Comparison of ENCODE assay signal across 1 cellular context in the genomic region with DNA sequence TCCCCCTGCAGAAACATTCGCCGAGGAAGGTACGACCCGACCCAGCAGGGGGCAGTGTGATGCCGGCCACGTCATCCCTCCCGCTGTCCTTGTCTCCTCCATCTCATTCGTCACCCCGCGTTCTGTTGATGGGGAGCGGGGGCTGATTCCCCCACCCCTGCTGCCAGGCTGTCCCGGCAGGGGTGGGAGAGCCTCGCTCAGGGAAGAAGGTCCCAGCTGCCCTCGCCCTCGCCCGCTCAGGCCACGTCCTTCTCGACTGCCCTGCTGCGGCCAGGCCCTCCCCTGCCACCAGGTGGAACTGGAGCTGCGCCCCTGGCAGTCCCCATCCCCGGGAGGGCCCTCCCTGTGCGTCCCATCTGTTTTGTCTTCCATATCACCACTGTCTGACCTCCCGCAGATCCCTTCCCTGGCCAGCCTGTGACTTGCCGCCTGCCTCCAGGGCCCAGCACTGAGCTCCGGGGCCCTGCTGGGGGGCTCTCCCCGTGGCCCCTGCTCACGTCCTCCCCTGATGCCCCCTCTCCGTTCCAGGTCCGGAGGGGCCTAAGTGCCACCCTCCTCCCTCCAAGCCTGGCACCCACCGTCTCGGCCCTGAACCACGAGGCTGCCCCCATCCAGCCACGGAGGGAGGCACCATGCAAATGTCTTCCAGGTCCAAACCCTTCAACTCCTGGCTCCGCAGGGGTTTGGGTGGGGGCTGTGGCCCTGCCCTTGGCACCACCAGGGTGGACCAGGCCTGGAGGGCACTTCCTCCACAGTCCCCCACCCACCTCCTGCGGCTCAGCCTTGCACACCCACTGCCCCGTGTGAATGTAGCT.
TF ChIP-seq lines count a peak whose summit lies in the region.

No MANE protein-coding gene starts in this region.

TF ChIP-seq in HepG2, 621 proteins besides CTCF, POLR2A, EP300 and RAD21 (continued from another document and continues in another):
- TF ChIP-seq GZF1 (CRISPR knock-in tag; IDR thresholded peaks at IDR 0.05) (no peak), RFX5 (IDR thresholded peaks at IDR 0.05; ENCODE audit: low read depth, low read length) (no peak), NCOR1 (IDR thresholded peaks at IDR 0.05; ENCODE audit: borderline replicate concordance, low read length) (no peak), EHMT2 (IDR thresholded peaks at IDR 0.05; ENCODE audit: borderline replicate concordance, low read depth, low read length) (no peak), RXRB (CRISPR knock-in tag; IDR thresholded peaks at IDR 0.05; ENCODE audit: borderline replicate concordance) (no peak), ZNF660 (CRISPR knock-in tag; IDR thresholded peaks at IDR 0.05; ENCODE audit: borderline replicate concordance, low read depth) (no peak), MTA3 (CRISPR knock-in tag; IDR thresholded peaks at IDR 0.05) (no peak), ZNF549 (CRISPR knock-in tag; IDR thresholded peaks at IDR 0.05) (no peak), ZNF790 (CRISPR knock-in tag; IDR thresholded peaks at IDR 0.05; ENCODE audit: borderline replicate concordance) (no peak), SP5 (CRISPR knock-in tag; IDR thresholded peaks at IDR 0.05; ENCODE audit: borderline replicate concordance, low read depth) (no peak), PCBP1 (IDR thresholded peaks at IDR 0.05; ENCODE audit: borderline replicate concordance, low read depth, low read length) (no peak), ZNF605 (CRISPR knock-in tag; IDR thresholded peaks at IDR 0.05) (no peak), ZNF619 (CRISPR knock-in tag; IDR thresholded peaks at IDR 0.05) (peak; percentile 28; the same call in 1 of the 2 replicates), ARNT2 (CRISPR knock-in tag; IDR thresholded peaks at IDR 0.05; ENCODE audit: low read depth) (0 out of 2 replicates have a peak, but pooled peaks have one; percentile 61), ZNF670 (CRISPR knock-in tag; IDR thresholded peaks at IDR 0.05; ENCODE audit: borderline replicate concordance) (no peak), ZNF883 (CRISPR knock-in tag; IDR thresholded peaks at IDR 0.05; ENCODE audit: not compliant biosample characterization) (peak; percentile 43), TEAD3 (CRISPR knock-in tag; optimal IDR thresholded peaks at IDR 0.05; ENCODE audit: borderline replicate concordance) (peak; percentile 54), BHLHE40 (IDR thresholded peaks at IDR 0.05; ENCODE audit: low read length) (no peak), NCOA1 (CRISPR knock-in tag; IDR thresholded peaks at IDR 0.05) (no peak), NBN (conservative IDR thresholded peaks at IDR 0.05) (no peak), ZBTB21 (CRISPR knock-in tag; IDR thresholded peaks at IDR 0.05) (peak; percentile 45; the same call in 1 of the 2 replicates), FOXA1 (IDR thresholded peaks at IDR 0.05) (no peak), FOXA1 (CRISPR knock-in tag; IDR thresholded peaks at IDR 0.05) (no peak), ZNF615 (CRISPR knock-in tag; IDR thresholded peaks at IDR 0.05; ENCODE audit: borderline replicate concordance) (no peak), NAIF1 (CRISPR knock-in tag; IDR thresholded peaks at IDR 0.05; ENCODE audit: borderline replicate concordance) (no peak), ZNF136 (CRISPR knock-in tag; IDR thresholded peaks at IDR 0.05; ENCODE audit: low read depth) (no peak), PAWR (CRISPR knock-in tag; IDR thresholded peaks at IDR 0.05; ENCODE audit: borderline replicate concordance) (no peak), JUNB (CRISPR knock-in tag; IDR thresholded peaks at IDR 0.05; ENCODE audit: borderline replicate concordance) (no peak), SAP130 (CRISPR knock-in tag; IDR thresholded peaks at IDR 0.05; ENCODE audit: low read depth) (peak; percentile 66), NFIB (CRISPR knock-in tag; IDR thresholded peaks at IDR 0.05; ENCODE audit: borderline replicate concordance) (no peak), SOX13 (IDR thresholded peaks at IDR 0.05) (no peak), SOX13 (CRISPR knock-in tag; conservative IDR thresholded peaks at IDR 0.05 in 1 of 2, IDR thresholded peaks at IDR 0.05 in 1 of 2) (peak in 1 of 2 experiments; percentile 25; a peak in 1 of 4 replicates), SKI (IDR thresholded peaks at IDR 0.05; ENCODE audit: partially characterized antibody) (peak; percentile 66), KDM6A (CRISPR knock-in tag; IDR thresholded peaks at IDR 0.05; ENCODE audit: low read depth) (no peak), HMG20A (CRISPR knock-in tag; IDR thresholded peaks at IDR 0.05; ENCODE audit: borderline replicate concordance) (no peak), ZNF782 (CRISPR knock-in tag; IDR thresholded peaks at IDR 0.05; ENCODE audit: borderline replicate concordance) (no peak), ZNF225 (CRISPR knock-in tag; IDR thresholded peaks at IDR 0.05) (no peak), HES4 (CRISPR knock-in tag; IDR thresholded peaks at IDR 0.05; ENCODE audit: borderline replicate concordance) (no peak), BRD4 (CRISPR knock-in tag; IDR thresholded peaks at IDR 0.05) (no peak), GFI1 (CRISPR knock-in tag; IDR thresholded peaks at IDR 0.05; ENCODE audit: borderline replicate concordance) (no peak), ZNF3 (CRISPR knock-in tag; IDR thresholded peaks at IDR 0.05) (no peak), KLF9 (CRISPR knock-in tag; IDR thresholded peaks at IDR 0.05; ENCODE audit: low read depth) (no peak), ZNF282 (IDR thresholded peaks at IDR 0.05; ENCODE audit: partially characterized antibody) (no peak)
- TF ChIP-seq, protein P1, sequence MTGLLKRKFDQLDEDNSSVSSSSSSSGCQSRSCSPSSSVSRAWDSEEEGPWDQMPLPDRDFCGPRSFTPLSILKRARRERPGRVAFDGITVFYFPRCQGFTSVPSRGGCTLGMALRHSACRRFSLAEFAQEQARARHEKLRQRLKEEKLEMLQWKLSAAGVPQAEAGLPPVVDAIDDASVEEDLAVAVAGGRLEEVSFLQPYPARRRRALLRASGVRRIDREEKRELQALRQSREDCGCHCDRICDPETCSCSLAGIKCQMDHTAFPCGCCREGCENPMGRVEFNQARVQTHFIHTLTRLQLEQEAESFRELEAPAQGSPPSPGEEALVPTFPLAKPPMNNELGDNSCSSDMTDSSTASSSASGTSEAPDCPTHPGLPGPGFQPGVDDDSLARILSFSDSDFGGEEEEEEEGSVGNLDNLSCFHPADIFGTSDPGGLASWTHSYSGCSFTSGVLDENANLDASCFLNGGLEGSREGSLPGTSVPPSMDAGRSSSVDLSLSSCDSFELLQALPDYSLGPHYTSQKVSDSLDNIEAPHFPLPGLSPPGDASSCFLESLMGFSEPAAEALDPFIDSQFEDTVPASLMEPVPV (CRISPR knock-in tag; IDR thresholded peaks at IDR 0.05), result no peak
- TF ChIP-seq, protein P2, sequence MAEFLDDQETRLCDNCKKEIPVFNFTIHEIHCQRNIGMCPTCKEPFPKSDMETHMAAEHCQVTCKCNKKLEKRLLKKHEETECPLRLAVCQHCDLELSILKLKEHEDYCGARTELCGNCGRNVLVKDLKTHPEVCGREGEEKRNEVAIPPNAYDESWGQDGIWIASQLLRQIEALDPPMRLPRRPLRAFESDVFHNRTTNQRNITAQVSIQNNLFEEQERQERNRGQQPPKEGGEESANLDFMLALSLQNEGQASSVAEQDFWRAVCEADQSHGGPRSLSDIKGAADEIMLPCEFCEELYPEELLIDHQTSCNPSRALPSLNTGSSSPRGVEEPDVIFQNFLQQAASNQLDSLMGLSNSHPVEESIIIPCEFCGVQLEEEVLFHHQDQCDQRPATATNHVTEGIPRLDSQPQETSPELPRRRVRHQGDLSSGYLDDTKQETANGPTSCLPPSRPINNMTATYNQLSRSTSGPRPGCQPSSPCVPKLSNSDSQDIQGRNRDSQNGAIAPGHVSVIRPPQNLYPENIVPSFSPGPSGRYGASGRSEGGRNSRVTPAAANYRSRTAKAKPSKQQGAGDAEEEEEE (CRISPR knock-in tag; IDR thresholded peaks at IDR 0.05; ENCODE audit: borderline replicate concordance), result no peak; the same call in 1 of the 2 replicates
- TF ChIP-seq, protein P3, sequence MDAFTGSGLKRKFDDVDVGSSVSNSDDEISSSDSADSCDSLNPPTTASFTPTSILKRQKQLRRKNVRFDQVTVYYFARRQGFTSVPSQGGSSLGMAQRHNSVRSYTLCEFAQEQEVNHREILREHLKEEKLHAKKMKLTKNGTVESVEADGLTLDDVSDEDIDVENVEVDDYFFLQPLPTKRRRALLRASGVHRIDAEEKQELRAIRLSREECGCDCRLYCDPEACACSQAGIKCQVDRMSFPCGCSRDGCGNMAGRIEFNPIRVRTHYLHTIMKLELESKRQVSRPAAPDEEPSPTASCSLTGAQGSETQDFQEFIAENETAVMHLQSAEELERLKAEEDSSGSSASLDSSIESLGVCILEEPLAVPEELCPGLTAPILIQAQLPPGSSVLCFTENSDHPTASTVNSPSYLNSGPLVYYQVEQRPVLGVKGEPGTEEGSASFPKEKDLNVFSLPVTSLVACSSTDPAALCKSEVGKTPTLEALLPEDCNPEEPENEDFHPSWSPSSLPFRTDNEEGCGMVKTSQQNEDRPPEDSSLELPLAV (CRISPR knock-in tag; conservative IDR thresholded peaks at IDR 0.05; ENCODE audit: low read depth), result no peak
- TF ChIP-seq, protein P4, sequence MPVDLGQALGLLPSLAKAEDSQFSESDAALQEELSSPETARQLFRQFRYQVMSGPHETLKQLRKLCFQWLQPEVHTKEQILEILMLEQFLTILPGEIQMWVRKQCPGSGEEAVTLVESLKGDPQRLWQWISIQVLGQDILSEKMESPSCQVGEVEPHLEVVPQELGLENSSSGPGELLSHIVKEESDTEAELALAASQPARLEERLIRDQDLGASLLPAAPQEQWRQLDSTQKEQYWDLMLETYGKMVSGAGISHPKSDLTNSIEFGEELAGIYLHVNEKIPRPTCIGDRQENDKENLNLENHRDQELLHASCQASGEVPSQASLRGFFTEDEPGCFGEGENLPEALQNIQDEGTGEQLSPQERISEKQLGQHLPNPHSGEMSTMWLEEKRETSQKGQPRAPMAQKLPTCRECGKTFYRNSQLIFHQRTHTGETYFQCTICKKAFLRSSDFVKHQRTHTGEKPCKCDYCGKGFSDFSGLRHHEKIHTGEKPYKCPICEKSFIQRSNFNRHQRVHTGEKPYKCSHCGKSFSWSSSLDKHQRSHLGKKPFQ (CRISPR knock-in tag; IDR thresholded peaks at IDR 0.05; ENCODE audit: insufficient replicate concordance), result no peak
- TF ChIP-seq, protein P5, sequence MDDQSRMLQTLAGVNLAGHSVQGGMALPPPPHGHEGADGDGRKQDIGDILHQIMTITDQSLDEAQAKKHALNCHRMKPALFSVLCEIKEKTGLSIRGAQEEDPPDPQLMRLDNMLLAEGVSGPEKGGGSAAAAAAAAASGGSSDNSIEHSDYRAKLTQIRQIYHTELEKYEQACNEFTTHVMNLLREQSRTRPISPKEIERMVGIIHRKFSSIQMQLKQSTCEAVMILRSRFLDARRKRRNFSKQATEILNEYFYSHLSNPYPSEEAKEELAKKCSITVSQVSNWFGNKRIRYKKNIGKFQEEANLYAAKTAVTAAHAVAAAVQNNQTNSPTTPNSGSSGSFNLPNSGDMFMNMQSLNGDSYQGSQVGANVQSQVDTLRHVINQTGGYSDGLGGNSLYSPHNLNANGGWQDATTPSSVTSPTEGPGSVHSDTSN (CRISPR knock-in tag; IDR thresholded peaks at IDR 0.05; ENCODE audit: borderline replicate concordance), result no peak
- TF ChIP-seq, protein P6, sequence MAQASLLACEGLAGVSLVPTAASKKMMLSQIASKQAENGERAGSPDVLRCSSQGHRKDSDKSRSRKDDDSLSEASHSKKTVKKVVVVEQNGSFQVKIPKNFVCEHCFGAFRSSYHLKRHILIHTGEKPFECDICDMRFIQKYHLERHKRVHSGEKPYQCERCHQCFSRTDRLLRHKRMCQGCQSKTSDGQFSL (CRISPR knock-in tag; IDR thresholded peaks at IDR 0.05), result no peak; the same call in 1 of the 2 replicates
- TF ChIP-seq, protein P7, sequence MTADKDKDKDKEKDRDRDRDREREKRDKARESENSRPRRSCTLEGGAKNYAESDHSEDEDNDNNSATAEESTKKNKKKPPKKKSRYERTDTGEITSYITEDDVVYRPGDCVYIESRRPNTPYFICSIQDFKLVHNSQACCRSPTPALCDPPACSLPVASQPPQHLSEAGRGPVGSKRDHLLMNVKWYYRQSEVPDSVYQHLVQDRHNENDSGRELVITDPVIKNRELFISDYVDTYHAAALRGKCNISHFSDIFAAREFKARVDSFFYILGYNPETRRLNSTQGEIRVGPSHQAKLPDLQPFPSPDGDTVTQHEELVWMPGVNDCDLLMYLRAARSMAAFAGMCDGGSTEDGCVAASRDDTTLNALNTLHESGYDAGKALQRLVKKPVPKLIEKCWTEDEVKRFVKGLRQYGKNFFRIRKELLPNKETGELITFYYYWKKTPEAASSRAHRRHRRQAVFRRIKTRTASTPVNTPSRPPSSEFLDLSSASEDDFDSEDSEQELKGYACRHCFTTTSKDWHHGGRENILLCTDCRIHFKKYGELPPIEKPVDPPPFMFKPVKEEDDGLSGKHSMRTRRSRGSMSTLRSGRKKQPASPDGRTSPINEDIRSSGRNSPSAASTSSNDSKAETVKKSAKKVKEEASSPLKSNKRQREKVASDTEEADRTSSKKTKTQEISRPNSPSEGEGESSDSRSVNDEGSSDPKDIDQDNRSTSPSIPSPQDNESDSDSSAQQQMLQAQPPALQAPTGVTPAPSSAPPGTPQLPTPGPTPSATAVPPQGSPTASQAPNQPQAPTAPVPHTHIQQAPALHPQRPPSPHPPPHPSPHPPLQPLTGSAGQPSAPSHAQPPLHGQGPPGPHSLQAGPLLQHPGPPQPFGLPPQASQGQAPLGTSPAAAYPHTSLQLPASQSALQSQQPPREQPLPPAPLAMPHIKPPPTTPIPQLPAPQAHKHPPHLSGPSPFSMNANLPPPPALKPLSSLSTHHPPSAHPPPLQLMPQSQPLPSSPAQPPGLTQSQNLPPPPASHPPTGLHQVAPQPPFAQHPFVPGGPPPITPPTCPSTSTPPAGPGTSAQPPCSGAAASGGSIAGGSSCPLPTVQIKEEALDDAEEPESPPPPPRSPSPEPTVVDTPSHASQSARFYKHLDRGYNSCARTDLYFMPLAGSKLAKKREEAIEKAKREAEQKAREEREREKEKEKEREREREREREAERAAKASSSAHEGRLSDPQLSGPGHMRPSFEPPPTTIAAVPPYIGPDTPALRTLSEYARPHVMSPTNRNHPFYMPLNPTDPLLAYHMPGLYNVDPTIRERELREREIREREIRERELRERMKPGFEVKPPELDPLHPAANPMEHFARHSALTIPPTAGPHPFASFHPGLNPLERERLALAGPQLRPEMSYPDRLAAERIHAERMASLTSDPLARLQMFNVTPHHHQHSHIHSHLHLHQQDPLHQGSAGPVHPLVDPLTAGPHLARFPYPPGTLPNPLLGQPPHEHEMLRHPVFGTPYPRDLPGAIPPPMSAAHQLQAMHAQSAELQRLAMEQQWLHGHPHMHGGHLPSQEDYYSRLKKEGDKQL (CRISPR knock-in tag; IDR thresholded peaks at IDR 0.05; ENCODE audit: low read depth), result no peak
- TF ChIP-seq, protein P8, sequence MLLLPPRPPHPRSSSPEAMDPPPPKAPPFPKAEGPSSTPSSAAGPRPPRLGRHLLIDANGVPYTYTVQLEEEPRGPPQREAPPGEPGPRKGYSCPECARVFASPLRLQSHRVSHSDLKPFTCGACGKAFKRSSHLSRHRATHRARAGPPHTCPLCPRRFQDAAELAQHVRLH (CRISPR knock-in tag; IDR thresholded peaks at IDR 0.05; ENCODE audit: borderline replicate concordance, low read depth), result peak; percentile 77; the same call in 1 of the 2 replicates
